10 cellular contexts compared by ENCODE assay signal in the genomic region with DNA sequence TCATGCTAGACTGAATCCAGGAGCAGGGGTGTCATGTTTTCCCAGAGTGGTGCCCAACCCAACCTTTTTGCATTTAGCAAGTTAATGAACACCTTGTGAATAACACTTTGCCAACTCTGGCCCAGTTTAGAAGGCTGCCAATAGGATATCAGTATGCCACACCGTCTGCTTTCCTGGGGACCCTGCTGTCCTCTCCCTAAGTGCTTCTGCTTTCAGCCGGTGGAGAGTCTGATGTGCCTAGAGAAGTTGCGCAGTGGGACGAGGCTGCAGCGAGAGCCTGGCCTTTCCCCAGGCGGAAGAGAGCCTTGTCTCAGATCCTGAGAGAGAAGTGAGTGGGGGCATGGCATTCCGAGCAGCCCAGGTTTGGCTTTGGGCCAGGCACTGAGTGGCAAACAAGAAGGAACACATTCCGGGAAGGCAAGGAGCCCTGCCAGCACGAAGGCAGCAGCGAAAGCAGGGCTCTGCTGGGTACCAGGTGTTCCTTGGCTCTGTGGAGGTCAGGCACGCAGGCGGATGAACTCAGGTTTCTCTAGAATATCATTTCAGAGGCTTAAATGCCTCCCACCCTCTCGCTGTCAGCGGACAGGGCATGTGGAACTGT. TPM values are rescaled to one million over a fixed set of nuclear protein-coding genes. Genes with fewer than 3 reads are reported as not detected.
DNase-seq lines count a peak whose midpoint lies in the region; ATAC-seq, FAIRE-seq and TF ChIP-seq lines count a peak whose summit lies in the region.
"Had no signal": no experiment of that assay in that cellular context is flagged by ENCODE, and none has a peak within 500 bp of the region (broad histone marks: within the 10 kb centered on the region; RNA-seq: fewer than 3 reads in every experiment).

No MANE protein-coding gene starts in this region.

- peak overlapping the region; percentile 51 to 64 for H3K27ac ChIP-seq in coronary artery
- H3K27ac ChIP-seq in urinary bladder (ENCODE audit: low read depth) = no peak overlapping the region
- H3K27ac ChIP-seq: KMS-11, neutrophil had no signal

- H3K36me3 ChIP-seq in urinary bladder (ENCODE audit: insufficient read depth) = no peaks in the 10 kb centered on the region
- H3K36me3 ChIP-seq: neutrophil had no signal

- H3K27me3 Mint-ChIP-seq in mesothelial cell of epicardium (ENCODE audit: low read depth) = no peaks in the 10 kb centered on the region

- FAIRE-seq in GM19239 (lab: Jason Lieb, UNC) = no peak

- H3K4me1 Mint-ChIP-seq in mesothelial cell of epicardium = peaks cover 18% of the 10 kb centered on the region

- H3K9me3 Mint-ChIP-seq in mesothelial cell of epicardium = no peaks in the 10 kb centered on the region

- WGBS in urinary bladder = 26% methylated on average over 14 of the region's 14 CpGs

- H3K4me1 ChIP-seq in urinary bladder (ENCODE audit: insufficient read depth) = no peaks in the 10 kb centered on the region

- H3K4me3 ChIP-seq in coronary artery (peak overlapping the region; percentile 66), urinary bladder (ENCODE audit: low read depth, low read length) (peak overlapping the region; percentile 34)

- TF ChIP-seq CTCF in coronary artery (IDR thresholded peaks at IDR 0.05) (no peak), mesothelial cell of epicardium (IDR thresholded peaks at IDR 0.05; ENCODE audit: unreplicated experiment) (no peak)

- H3K36me3 Mint-ChIP-seq in mesothelial cell of epicardium = no peaks in the 10 kb centered on the region

- peak overlapping the region; percentile 71 for H3K27ac Mint-ChIP-seq in mesothelial cell of epicardium

- DNase-seq in DMS79 treated with DMSO at 0.1 percent for 48 hours (lab: John Stamatoyannopoulos, UW) = peak; percentile 82
- peak; percentile 47 for DNase-seq in NCI-H524 treated with DMSO at 0.1 percent for 48 hours (lab: John Stamatoyannopoulos, UW)
- DNase-seq in coronary artery (ENCODE audit: low spot score) = no peak
- peak; percentile 46 to 76 for DNase-seq in mesothelial cell of epicardium (ENCODE audit: low spot score in 2 of 2, unreplicated experiment in 2 of 2)
- DNase-seq in HuH-7.5 (ENCODE audit: low spot score) = no peak
- DNase-seq in GM19239 (ENCODE audit: insufficient read length, low spot score) = no peak

- no peak for ATAC-seq in GM19351 (IDR thresholded peaks at IDR 0.05; ENCODE audit: unreplicated experiment)

- H3K4me3 Mint-ChIP-seq in mesothelial cell of epicardium = peak overlapping the region; percentile 39

RNA-seq across cellular contexts. Expression of gene SENP8, which starts 36.9 kb away (rescaled TPM):
- total RNA-seq in mesothelial cell of epicardium (3.7 to 5.3 TPM (median 4.7 TPM) in 3 replicates), urinary bladder (2.6 TPM)
- polyA plus RNA-seq in urinary bladder = 1.8 TPM

RNA-seq across cellular contexts. Expression of gene MYO9A, which starts 37.2 kb away (rescaled TPM):
- 70.1 to 86.1 TPM (median 79.5 TPM) in 3 replicates for total RNA-seq in mesothelial cell of epicardium
- 179 TPM for total RNA-seq in urinary bladder
- polyA plus RNA-seq in urinary bladder = 13.8 TPM

RNA-seq across cellular contexts. Expression of gene GRAMD2A, which starts 42.5 kb away (rescaled TPM):
- 2.0 to 3.5 TPM (median 2.6 TPM) in 3 replicates for total RNA-seq in mesothelial cell of epicardium
- total RNA-seq in urinary bladder = 0.74 TPM
- 0.19 TPM for polyA plus RNA-seq in urinary bladder

Comparison
In these comparisons a context has a peak if more than half of its experiments do, and no peak if none do; other contexts are left out.
1. DNase-seq: peak in DMS79 treated with DMSO at 0.1 percent for 48 hours (single experiment), NCI-H524 treated with DMSO at 0.1 percent for 48 hours (single experiment) and mesothelial cell of epicardium (2 of 2); none in coronary artery (single experiment), HuH-7.5 (single experiment) and GM19239 (single experiment).